1 cellular context compared by ENCODE assay signal in the genomic region with DNA sequence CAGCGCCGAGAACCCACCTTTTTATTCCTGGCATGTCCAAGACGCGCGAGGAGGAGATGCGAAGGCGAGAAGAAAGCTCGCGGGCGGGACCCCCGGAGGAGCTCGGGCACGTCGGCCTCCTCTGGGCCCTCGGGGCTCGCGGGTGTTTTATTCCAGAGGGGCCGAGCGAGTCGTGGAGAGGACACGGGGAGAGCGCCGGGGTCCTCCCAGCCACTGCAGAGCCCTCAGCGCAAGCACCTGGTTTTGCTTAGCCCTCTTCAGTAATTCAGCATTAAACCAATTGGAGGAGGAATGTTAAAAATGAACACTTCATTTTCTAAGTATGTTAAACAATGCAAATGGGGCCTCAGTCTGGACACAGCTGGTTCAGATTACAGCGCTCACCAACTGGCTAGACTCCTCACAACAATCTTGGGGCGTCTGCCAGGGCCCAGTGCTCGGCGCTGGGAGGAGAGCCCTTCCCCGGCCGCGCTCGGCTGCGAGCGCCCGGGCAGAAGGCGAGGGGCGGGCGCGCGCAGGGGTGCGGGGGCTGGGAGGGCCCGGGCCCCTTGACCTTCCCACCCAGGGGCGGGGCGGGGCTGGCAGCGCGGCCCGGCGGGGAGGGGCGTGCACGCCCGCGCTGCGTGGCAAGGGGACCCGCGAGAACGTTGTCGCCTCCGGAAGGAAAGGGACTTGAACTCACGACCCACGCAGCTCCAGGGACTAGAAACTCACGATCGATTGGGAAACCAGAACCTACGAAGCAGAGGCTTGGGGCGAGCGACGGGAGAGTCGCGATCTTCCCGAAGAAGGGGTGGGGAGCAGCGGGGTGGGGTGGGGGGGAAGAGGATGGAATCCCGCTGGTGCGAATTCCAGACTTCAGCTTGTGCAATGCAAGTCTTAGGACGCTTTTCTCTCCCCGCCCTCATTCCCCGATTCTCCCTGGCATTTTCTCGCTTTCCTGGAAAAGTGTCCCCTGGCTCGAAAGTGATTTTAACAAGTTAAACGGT.
TF ChIP-seq lines count a peak whose summit lies in the region.

A gene with protein sequence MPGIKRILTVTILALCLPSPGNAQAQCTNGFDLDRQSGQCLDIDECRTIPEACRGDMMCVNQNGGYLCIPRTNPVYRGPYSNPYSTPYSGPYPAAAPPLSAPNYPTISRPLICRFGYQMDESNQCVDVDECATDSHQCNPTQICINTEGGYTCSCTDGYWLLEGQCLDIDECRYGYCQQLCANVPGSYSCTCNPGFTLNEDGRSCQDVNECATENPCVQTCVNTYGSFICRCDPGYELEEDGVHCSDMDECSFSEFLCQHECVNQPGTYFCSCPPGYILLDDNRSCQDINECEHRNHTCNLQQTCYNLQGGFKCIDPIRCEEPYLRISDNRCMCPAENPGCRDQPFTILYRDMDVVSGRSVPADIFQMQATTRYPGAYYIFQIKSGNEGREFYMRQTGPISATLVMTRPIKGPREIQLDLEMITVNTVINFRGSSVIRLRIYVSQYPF (minus strand): TSS at position 499 of the 989 bp plus-strand sequence. CDS start 465 bp downstream, at position 34.

TF ChIP-seq in HepG2, 621 proteins besides CTCF, POLR2A, EP300 and RAD21 (continued from another document):
- TF ChIP-seq KMT2A (CRISPR knock-in tag; IDR thresholded peaks at IDR 0.05) (no peak), ZFP41 (CRISPR knock-in tag; IDR thresholded peaks at IDR 0.05; ENCODE audit: borderline replicate concordance) (no peak), SALL1 (CRISPR knock-in tag; IDR thresholded peaks at IDR 0.05) (peak; percentile 43; the same call in 1 of the 2 replicates), PAWR (CRISPR knock-in tag; IDR thresholded peaks at IDR 0.05; ENCODE audit: borderline replicate concordance) (no peak), ZNF33B (CRISPR knock-in tag; IDR thresholded peaks at IDR 0.05) (no peak), PHB2 (IDR thresholded peaks at IDR 0.05; ENCODE audit: partially characterized antibody) (no peak), CBX2 (IDR thresholded peaks at IDR 0.05; ENCODE audit: low read depth, low read length) (peak; percentile 36; the same call in 1 of the 2 replicates), CBX2 (CRISPR knock-in tag; IDR thresholded peaks at IDR 0.05; ENCODE audit: low read depth) (no peak), RBAK (CRISPR knock-in tag; IDR thresholded peaks at IDR 0.05) (no peak), MTF1 (CRISPR knock-in tag; IDR thresholded peaks at IDR 0.05) (no peak), GZF1 (CRISPR knock-in tag; IDR thresholded peaks at IDR 0.05) (no peak), ZNF577 (CRISPR knock-in tag; IDR thresholded peaks at IDR 0.05; ENCODE audit: borderline replicate concordance, low read depth) (no peak), BCL6 (CRISPR knock-in tag; IDR thresholded peaks at IDR 0.05) (0 out of 2 replicates have a peak, but pooled peaks have one; percentile 2), FOXM1 (CRISPR knock-in tag; IDR thresholded peaks at IDR 0.05) (no peak), RNF2 (conservative IDR thresholded peaks at IDR 0.05; ENCODE audit: low read depth) (0 out of 2 replicates have a peak, but pooled peaks have one; percentile 33), ZNF772 (CRISPR knock-in tag; IDR thresholded peaks at IDR 0.05) (no peak), FLYWCH1 (CRISPR knock-in tag; IDR thresholded peaks at IDR 0.05) (no peak)
- TF ChIP-seq, protein P1, sequence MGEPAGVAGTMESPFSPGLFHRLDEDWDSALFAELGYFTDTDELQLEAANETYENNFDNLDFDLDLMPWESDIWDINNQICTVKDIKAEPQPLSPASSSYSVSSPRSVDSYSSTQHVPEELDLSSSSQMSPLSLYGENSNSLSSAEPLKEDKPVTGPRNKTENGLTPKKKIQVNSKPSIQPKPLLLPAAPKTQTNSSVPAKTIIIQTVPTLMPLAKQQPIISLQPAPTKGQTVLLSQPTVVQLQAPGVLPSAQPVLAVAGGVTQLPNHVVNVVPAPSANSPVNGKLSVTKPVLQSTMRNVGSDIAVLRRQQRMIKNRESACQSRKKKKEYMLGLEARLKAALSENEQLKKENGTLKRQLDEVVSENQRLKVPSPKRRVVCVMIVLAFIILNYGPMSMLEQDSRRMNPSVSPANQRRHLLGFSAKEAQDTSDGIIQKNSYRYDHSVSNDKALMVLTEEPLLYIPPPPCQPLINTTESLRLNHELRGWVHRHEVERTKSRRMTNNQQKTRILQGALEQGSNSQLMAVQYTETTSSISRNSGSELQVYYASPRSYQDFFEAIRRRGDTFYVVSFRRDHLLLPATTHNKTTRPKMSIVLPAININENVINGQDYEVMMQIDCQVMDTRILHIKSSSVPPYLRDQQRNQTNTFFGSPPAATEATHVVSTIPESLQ (CRISPR knock-in tag; conservative IDR thresholded peaks at IDR 0.05), result no peak
- TF ChIP-seq, protein P2, sequence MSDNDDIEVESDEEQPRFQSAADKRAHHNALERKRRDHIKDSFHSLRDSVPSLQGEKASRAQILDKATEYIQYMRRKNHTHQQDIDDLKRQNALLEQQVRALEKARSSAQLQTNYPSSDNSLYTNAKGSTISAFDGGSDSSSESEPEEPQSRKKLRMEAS (IDR thresholded peaks at IDR 0.05), result 0 out of 2 replicates have a peak, but pooled peaks have one; percentile 14
- TF ChIP-seq, protein P3, sequence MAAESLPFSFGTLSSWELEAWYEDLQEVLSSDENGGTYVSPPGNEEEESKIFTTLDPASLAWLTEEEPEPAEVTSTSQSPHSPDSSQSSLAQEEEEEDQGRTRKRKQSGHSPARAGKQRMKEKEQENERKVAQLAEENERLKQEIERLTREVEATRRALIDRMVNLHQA (CRISPR knock-in tag; IDR thresholded peaks at IDR 0.05), result no peak
- TF ChIP-seq, protein P4, sequence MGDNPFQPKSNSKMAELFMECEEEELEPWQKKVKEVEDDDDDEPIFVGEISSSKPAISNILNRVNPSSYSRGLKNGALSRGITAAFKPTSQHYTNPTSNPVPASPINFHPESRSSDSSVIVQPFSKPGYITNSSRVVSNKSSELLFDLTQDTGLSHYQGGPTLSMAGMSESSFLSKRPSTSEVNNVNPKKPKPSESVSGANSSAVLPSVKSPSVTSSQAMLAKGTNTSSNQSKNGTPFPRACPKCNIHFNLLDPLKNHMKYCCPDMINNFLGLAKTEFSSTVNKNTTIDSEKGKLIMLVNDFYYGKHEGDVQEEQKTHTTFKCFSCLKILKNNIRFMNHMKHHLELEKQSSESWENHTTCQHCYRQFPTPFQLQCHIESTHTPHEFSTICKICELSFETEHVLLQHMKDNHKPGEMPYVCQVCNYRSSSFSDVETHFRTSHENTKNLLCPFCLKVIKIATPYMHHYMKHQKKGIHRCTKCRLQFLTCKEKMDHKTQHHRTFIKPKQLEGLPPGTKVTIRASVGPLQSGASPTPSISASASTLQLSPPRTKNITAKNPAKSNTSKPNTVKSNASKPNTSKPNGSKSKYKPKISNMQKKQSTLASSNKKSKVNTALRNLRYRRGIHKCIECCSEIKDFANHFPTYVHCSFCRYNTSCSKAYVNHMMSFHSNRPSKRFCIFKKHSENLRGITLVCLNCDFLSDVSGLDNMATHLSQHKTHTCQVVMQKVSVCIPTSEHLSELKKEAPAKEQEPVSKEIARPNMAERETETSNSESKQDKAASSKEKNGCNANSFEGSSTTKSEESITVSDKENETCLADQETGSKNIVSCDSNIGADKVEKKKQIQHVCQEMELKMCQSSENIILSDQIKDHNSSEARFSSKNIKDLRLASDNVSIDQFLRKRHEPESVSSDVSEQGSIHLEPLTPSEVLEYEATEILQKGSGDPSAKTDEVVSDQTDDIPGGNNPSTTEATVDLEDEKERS (CRISPR knock-in tag; IDR thresholded peaks at IDR 0.05), result no peak
- TF ChIP-seq, protein P5, sequence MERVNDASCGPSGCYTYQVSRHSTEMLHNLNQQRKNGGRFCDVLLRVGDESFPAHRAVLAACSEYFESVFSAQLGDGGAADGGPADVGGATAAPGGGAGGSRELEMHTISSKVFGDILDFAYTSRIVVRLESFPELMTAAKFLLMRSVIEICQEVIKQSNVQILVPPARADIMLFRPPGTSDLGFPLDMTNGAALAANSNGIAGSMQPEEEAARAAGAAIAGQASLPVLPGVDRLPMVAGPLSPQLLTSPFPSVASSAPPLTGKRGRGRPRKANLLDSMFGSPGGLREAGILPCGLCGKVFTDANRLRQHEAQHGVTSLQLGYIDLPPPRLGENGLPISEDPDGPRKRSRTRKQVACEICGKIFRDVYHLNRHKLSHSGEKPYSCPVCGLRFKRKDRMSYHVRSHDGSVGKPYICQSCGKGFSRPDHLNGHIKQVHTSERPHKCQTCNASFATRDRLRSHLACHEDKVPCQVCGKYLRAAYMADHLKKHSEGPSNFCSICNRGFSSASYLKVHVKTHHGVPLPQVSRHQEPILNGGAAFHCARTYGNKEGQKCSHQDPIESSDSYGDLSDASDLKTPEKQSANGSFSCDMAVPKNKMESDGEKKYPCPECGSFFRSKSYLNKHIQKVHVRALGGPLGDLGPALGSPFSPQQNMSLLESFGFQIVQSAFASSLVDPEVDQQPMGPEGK (CRISPR knock-in tag; IDR thresholded peaks at IDR 0.05), result peak; percentile 36; the same call in 1 of the 2 replicates
- TF ChIP-seq, protein P6, sequence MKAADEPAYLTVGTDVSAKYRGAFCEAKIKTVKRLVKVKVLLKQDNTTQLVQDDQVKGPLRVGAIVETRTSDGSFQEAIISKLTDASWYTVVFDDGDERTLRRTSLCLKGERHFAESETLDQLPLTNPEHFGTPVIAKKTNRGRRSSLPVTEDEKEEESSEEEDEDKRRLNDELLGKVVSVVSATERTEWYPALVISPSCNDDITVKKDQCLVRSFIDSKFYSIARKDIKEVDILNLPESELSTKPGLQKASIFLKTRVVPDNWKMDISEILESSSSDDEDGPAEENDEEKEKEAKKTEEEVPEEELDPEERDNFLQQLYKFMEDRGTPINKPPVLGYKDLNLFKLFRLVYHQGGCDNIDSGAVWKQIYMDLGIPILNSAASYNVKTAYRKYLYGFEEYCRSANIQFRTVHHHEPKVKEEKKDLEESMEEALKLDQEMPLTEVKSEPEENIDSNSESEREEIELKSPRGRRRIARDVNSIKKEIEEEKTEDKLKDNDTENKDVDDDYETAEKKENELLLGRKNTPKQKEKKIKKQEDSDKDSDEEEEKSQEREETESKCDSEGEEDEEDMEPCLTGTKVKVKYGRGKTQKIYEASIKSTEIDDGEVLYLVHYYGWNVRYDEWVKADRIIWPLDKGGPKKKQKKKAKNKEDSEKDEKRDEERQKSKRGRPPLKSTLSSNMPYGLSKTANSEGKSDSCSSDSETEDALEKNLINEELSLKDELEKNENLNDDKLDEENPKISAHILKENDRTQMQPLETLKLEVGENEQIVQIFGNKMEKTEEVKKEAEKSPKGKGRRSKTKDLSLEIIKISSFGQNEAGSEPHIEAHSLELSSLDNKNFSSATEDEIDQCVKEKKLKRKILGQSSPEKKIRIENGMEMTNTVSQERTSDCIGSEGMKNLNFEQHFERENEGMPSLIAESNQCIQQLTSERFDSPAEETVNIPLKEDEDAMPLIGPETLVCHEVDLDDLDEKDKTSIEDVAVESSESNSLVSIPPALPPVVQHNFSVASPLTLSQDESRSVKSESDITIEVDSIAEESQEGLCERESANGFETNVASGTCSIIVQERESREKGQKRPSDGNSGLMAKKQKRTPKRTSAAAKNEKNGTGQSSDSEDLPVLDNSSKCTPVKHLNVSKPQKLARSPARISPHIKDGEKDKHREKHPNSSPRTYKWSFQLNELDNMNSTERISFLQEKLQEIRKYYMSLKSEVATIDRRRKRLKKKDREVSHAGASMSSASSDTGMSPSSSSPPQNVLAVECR (CRISPR knock-in tag; IDR thresholded peaks at IDR 0.05; ENCODE audit: borderline replicate concordance), result 0 out of 2 replicates have a peak, but pooled peaks have one; percentile 42
- TF ChIP-seq, protein P7, sequence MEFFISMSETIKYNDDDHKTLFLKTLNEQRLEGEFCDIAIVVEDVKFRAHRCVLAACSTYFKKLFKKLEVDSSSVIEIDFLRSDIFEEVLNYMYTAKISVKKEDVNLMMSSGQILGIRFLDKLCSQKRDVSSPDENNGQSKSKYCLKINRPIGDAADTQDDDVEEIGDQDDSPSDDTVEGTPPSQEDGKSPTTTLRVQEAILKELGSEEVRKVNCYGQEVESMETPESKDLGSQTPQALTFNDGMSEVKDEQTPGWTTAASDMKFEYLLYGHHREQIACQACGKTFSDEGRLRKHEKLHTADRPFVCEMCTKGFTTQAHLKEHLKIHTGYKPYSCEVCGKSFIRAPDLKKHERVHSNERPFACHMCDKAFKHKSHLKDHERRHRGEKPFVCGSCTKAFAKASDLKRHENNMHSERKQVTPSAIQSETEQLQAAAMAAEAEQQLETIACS (CRISPR knock-in tag; IDR thresholded peaks at IDR 0.05), result peak; percentile 32; the same call in 1 of the 2 replicates
- TF ChIP-seq, protein P8, sequence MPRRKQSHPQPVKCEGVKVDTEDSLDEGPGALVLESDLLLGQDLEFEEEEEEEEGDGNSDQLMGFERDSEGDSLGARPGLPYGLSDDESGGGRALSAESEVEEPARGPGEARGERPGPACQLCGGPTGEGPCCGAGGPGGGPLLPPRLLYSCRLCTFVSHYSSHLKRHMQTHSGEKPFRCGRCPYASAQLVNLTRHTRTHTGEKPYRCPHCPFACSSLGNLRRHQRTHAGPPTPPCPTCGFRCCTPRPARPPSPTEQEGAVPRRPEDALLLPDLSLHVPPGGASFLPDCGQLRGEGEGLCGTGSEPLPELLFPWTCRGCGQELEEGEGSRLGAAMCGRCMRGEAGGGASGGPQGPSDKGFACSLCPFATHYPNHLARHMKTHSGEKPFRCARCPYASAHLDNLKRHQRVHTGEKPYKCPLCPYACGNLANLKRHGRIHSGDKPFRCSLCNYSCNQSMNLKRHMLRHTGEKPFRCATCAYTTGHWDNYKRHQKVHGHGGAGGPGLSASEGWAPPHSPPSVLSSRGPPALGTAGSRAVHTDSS (CRISPR knock-in tag; conservative IDR thresholded peaks at IDR 0.05), result no peak
TF ChIP-seq in HepG2: peak in this region for 10.
